In the genomic region with DNA sequence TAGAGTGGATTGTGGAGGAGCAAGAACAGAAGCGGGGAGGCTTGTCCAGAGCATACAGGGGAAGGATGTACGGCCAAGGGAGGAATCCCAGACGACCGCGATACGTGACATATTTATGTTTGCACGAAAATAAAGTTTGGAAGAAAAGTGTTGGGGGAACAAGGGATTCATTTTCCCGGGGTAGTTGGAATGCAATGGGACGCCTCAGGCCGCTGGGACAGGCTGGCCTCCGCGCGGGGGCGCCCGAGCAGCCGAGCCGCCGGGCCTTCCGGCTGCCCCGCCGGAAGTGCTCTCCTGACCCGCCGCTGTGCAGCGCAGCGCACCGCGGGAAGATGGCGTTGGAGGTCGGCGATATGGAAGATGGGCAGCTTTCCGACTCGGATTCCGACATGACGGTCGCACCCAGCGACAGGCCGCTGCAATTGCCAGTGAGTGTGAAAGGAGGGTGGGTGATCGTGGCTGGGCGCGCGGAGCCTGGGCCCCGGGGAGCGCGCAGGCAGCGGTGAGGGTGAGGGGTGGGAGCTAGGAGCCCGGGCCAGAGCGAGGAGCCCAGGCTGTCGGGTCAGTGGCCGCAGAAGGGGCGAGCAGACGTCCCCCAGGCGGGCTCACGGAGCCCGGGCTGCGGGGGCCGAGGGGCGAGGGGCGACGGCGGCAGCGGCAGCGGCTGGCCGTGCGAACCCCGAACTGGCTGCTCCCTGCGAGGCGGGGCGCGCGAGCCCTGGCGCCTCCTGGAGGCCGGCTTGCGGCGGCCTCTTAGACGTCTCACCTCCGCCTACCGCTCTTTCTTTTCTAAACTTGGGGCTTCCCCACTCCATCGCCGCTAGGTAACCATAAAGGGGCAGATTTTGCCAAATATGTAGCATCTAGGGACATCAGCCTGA, we compare ENCODE assay signal across 8 cellular contexts. TPM values are rescaled to one million over a fixed set of nuclear protein-coding genes. Genes with fewer than 3 reads are reported as not detected.
DNase-seq lines count a peak whose midpoint lies in the region; ATAC-seq, FAIRE-seq and TF ChIP-seq lines count a peak whose summit lies in the region.

A gene with protein sequence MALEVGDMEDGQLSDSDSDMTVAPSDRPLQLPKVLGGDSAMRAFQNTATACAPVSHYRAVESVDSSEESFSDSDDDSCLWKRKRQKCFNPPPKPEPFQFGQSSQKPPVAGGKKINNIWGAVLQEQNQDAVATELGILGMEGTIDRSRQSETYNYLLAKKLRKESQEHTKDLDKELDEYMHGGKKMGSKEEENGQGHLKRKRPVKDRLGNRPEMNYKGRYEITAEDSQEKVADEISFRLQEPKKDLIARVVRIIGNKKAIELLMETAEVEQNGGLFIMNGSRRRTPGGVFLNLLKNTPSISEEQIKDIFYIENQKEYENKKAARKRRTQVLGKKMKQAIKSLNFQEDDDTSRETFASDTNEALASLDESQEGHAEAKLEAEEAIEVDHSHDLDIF (plus strand): TSS at position 317 of the 881 bp plus-strand sequence. CDS start 16 bp downstream, at position 333.

- no peaks in the 10 kb centered on the region for H3K27me3 ChIP-seq in WERI-Rb-1 (ENCODE audit: insufficient read depth, low read depth, severe bottlenecking)
- H3K27me3 ChIP-seq in bronchial epithelial cell (ENCODE audit: control insufficient read depth, insufficient read depth, low read length) = no peaks in the 10 kb centered on the region

- H3K27ac ChIP-seq in 22Rv1 (peak within 1 kb of the TSS; percentile 91), WERI-Rb-1 (peak within 1 kb of the TSS; percentile 78)

- DNase-seq in NCI-H2029 treated with DMSO at 0.1 percent for 48 hours (lab: John Stamatoyannopoulos, UW) = peak; percentile 62
- peak; percentile 81 for DNase-seq in WERI-Rb-1
- peak; percentile 62 for DNase-seq in bronchial epithelial cell (ENCODE audit: low read depth)
- peak; percentile 86 for DNase-seq in iris pigment epithelial cell (ENCODE audit: low read depth)
- DNase-seq in stimulated activated CD4-positive, alpha-beta T cell treated with anti-CD3 and anti-CD28 coated beads, Interleukin-12 subunit alpha, Interleukin-12 subunit beta, amount 100 ng/mL, for 48 hours (ENCODE audit: low read depth in 2 of 3, low spot score in 1 of 3) = peak; percentile 57 to 72 (median 63)

- no peak for FAIRE-seq in bronchial epithelial cell (lab: Jason Lieb, UNC)

- peaks cover 3% of the 10 kb centered on the region for H3K9me3 ChIP-seq in WERI-Rb-1 (ENCODE audit: severe bottlenecking)

- peak within 1 kb of the TSS; percentile 83 for H3K4me3 ChIP-seq in WERI-Rb-1 (ENCODE audit: low read depth, low read length)
- H3K4me3 ChIP-seq in bronchial epithelial cell (ENCODE audit: low read depth, low read length) = peak within 1 kb of the TSS; percentile 96

- TF ChIP-seq CTCF in 22Rv1 (IDR thresholded peaks at IDR 0.05) (peak; percentile 95), WERI-Rb-1 (IDR thresholded peaks at IDR 0.05; ENCODE audit: low read depth, low read length) (peak; percentile 92), bronchial epithelial cell (IDR thresholded peaks at IDR 0.05; ENCODE audit: insufficient read depth, low read length, severe bottlenecking) (peak; percentile 83)

- ATAC-seq in GM18502 (IDR thresholded peaks at IDR 0.05; ENCODE audit: poor library complexity, unreplicated experiment) = peak; percentile 95
- ATAC-seq in HG02943 (IDR thresholded peaks at IDR 0.05; ENCODE audit: low read depth, unreplicated experiment) = peak; percentile 93

- H3K36me3 ChIP-seq in WERI-Rb-1 (peaks cover 25% of the 10 kb centered on the region), bronchial epithelial cell (ENCODE audit: control insufficient read depth, insufficient read depth, low read length) (peaks cover 3% of the 10 kb centered on the region)

RNA-seq across cellular contexts. Expression of the gene that starts here (rescaled TPM):
- total RNA-seq in bronchial epithelial cell = 39.7 and 56.9 TPM in 2 replicates

Comparison
In these comparisons a context has a peak if more than half of its experiments do, and no peak if none do; other contexts are left out.
1. Peak in every context shown above with its lines: DNase-seq, ATAC-seq, H3K4me3 ChIP-seq and H3K27ac ChIP-seq.